ENCODE assay signal across 8 cellular contexts in genomic region chr16:24538756-24539294, GRCh38. TPM values are rescaled to one million over a fixed set of nuclear protein-coding genes. Genes with fewer than 3 reads are reported as not detected.
DNase-seq lines count a peak whose midpoint lies in the region; ATAC-seq and TF ChIP-seq lines count a peak whose summit lies in the region.

No MANE protein-coding gene starts in this region.

- peaks cover 18% of the 10 kb centered on the region for H3K4me1 Mint-ChIP-seq in activated naive CD8-positive, alpha-beta T cell treated with anti-CD3 and anti-CD28 coated beads for 36 hours

- H3K4me2 ChIP-seq in smooth muscle cell: peak overlapping the region; percentile 86

- CTCF ChIA-PET in AG04450 (lab: Charles Lee): interaction anchor here (0.5 to 1.6 kb wide), 15 partner anchors 10 to 687 kb away, joined by 3 to 11 read pairs (median 4); no protein-coding TSS in a partner anchor

- H3K27me3 Mint-ChIP-seq in activated naive CD8-positive, alpha-beta T cell treated with anti-CD3 and anti-CD28 coated beads for 36 hours: peaks cover 3% of the 10 kb centered on the region

- H3K9me3 Mint-ChIP-seq in activated naive CD8-positive, alpha-beta T cell treated with anti-CD3 and anti-CD28 coated beads for 36 hours: no peaks in the 10 kb centered on the region

- H3K9me3 ChIP-seq in AG04450 (ENCODE audit: control insufficient read depth, insufficient read depth, low read length) (no peaks in the 10 kb centered on the region), iPS DF 6.9 (ENCODE audit: control insufficient read depth, insufficient read depth, low read length) (no peaks in the 10 kb centered on the region), smooth muscle cell (replicated peaks; ENCODE audit: low read depth) (no peaks in the 10 kb centered on the region)

- TF ChIP-seq CTCF in AG04450 (IDR thresholded peaks at IDR 0.05; ENCODE audit: low read depth, low read length) (peak; percentile 41), smooth muscle cell (IDR thresholded peaks at IDR 0.05; ENCODE audit: borderline replicate concordance, insufficient read depth, poor library complexity, severe bottlenecking) (no peak)

- H3F3A ChIP-seq in smooth muscle cell (ENCODE audit: low read depth): peaks cover 3% of the 10 kb centered on the region

- no CpG with 5 or more reads among the region's 11 CpGs for WGBS in iPS DF 6.9 (ENCODE audit: insufficient coverage, insufficient read length)
- WGBS in smooth muscle cell (ENCODE audit: low lambda C conversion rate): 22% methylated on average over 11 of the region's 11 CpGs

- no peak for DNase-seq in AG04450 (ENCODE audit: low read depth, low spot score)
- peak; percentile 90 for DNase-seq in NCI-H146 (lab: John Stamatoyannopoulos, UW)
- no peak for DNase-seq in activated naive CD8-positive, alpha-beta T cell treated with anti-CD3 and anti-CD28 coated beads for 36 hours
- peak; percentile 4 for DNase-seq in iPS DF 6.9 (ENCODE audit: low read depth, low spot score)
- DNase-seq in smooth muscle cell (lab: John Stamatoyannopoulos, UW; ENCODE audit: unreplicated experiment): no peak

- H3K4me3 Mint-ChIP-seq in activated naive CD8-positive, alpha-beta T cell treated with anti-CD3 and anti-CD28 coated beads for 36 hours: peak overlapping the region; percentile 100

- H3K27me3 ChIP-seq in AG04450 (ENCODE audit: control insufficient read depth, insufficient read depth, low read length) (no peaks in the 10 kb centered on the region), iPS DF 6.9 (ENCODE audit: control insufficient read depth, insufficient read depth, low read length) (no peaks in the 10 kb centered on the region), smooth muscle cell (ENCODE audit: low read depth) (no peaks in the 10 kb centered on the region)

- ATAC-seq in GM19023 (IDR thresholded peaks at IDR 0.05; ENCODE audit: unreplicated experiment): peak; percentile 42
- no peak for ATAC-seq in GM18868 (IDR thresholded peaks at IDR 0.05; ENCODE audit: unreplicated experiment)
- no peak for ATAC-seq in HG02973 (IDR thresholded peaks at IDR 0.05; ENCODE audit: unreplicated experiment)

- peaks cover 43% of the 10 kb centered on the region for H3K79me2 ChIP-seq in smooth muscle cell (ENCODE audit: low read depth)

- POLR2A ChIA-PET in AG04450 (lab: Yijun Ruan, JAX): interaction anchor here (0.6 to 0.7 kb wide), 3 partner anchors 15 to 36 kb away, joined by 3 to 4 read pairs (median 3); no protein-coding TSS in a partner anchor

- H4K20me1 ChIP-seq in smooth muscle cell (ENCODE audit: low read depth): peaks cover 40% of the 10 kb centered on the region

- H3K36me3 ChIP-seq in iPS DF 6.9 (ENCODE audit: control insufficient read depth, insufficient read depth, low read length) (no peaks in the 10 kb centered on the region), smooth muscle cell (ENCODE audit: low read depth) (no peaks in the 10 kb centered on the region)

- peak overlapping the region; percentile 83 for H3K4me3 ChIP-seq in AG04450 (ENCODE audit: low read depth, low read length)
- H3K4me3 ChIP-seq in iPS DF 6.9 (ENCODE audit: low read length): peak overlapping the region; percentile 86; the same call in 1 of the 2 replicates
- H3K4me3 ChIP-seq in smooth muscle cell: peak overlapping the region; percentile 96

- H3K27ac ChIP-seq in AG04450 (ENCODE audit: low read depth, low read length): peak overlapping the region; percentile 49
- no peak overlapping the region for H3K27ac ChIP-seq in iPS DF 6.9 (ENCODE audit: low read length)
- H3K27ac ChIP-seq in smooth muscle cell (ENCODE audit: low read depth): peak overlapping the region; percentile 100

- no peaks in the 10 kb centered on the region for H3K4me1 ChIP-seq in iPS DF 6.9 (ENCODE audit: control insufficient read depth, insufficient read depth, low read length)
- peaks cover 22% of the 10 kb centered on the region for H3K4me1 ChIP-seq in smooth muscle cell (ENCODE audit: low read depth)

- peak overlapping the region; percentile 100 for H3K9ac ChIP-seq in smooth muscle cell (ENCODE audit: low read depth)

- H2AFZ ChIP-seq in smooth muscle cell (ENCODE audit: low read depth): peak overlapping the region; percentile 90

- H3K27ac Mint-ChIP-seq in activated naive CD8-positive, alpha-beta T cell treated with anti-CD3 and anti-CD28 coated beads for 36 hours: peak overlapping the region; percentile 100

- peaks cover 27% of the 10 kb centered on the region for H3K36me3 Mint-ChIP-seq in activated naive CD8-positive, alpha-beta T cell treated with anti-CD3 and anti-CD28 coated beads for 36 hours

RNA-seq across cellular contexts. Expression of gene RBBP6, which starts 0.5 kb away (rescaled TPM):
- polyA plus RNA-seq in AG04450 (2011; rRNA removed) (32.4 and 41.7 TPM in 2 replicates), smooth muscle cell (40.4 and 48.6 TPM in 2 replicates)
- polyA minus RNA-seq in AG04450 (2011; rRNA and poly(A)+ RNA removed): 31.9 and 55.8 TPM in 2 replicates
- 10 to 100 TPM; 65.1 to 66.4 TPM for total RNA-seq in activated naive CD8-positive, alpha-beta T cell treated with anti-CD3 and anti-CD28 coated beads for 36 hours
- total RNA-seq in smooth muscle cell: 70.2 and 80.6 TPM in 2 replicates

Comparison
In these comparisons a context has a peak if more than half of its experiments do, and no peak if none do; other contexts are left out.
1. DNase-seq: peak in NCI-H146 (single experiment) and iPS DF 6.9 (single experiment); none in AG04450 (single experiment), activated naive CD8-positive, alpha-beta T cell treated with anti-CD3 and anti-CD28 coated beads for 36 hours (single experiment) and smooth muscle cell (single experiment).
2. Peak in every context shown above with its lines, with median percentiles within 50 percentile points of each other: H3K4me3 ChIP-seq.